8 cellular contexts compared by ENCODE assay signal in the genomic region with DNA sequence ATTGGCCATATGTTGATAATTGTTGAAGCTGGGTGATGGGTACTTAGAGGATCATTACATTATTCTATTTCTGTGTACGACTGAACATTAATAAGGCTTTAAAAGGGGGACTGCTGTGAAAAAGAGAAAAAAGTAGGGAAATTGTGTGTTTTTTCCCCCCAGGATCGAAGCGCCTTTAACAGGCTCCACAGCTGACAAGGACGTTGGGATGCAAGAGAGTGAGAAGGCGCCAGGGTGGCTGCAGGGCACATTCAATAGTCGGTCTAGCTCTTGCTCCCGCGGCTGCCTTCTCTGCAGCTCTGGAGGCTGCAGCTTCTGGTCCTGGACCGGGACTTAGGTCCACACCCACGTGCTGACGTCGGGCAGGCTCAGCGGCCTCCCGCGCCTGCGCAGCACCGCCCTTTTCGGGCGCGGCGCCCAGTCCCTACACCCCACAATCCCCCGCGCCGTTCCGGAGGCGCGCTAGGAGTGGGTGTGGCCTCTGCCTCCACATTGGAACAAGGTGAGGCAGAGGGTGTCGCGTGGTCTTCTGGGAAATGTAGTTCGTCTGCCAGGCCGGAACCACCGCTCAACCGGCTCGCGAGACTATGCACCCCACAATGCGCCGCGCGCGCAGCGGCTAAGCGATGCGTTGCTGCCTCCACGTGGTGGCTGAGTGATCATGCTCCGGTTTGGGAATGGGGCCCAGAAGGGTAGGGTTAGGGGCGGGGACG. TPM values are rescaled to one million over a fixed set of nuclear protein-coding genes. Genes with fewer than 3 reads are reported as not detected.
DNase-seq lines count a peak whose midpoint lies in the region; ATAC-seq and TF ChIP-seq lines count a peak whose summit lies in the region.

No MANE protein-coding gene starts in this region.

- peaks cover 0 to 3% (median 0%) of the 10 kb centered on the region in 5 donors for H3K9me3 Mint-ChIP-seq in CD8-positive, alpha-beta memory T cell
- no peaks in the 10 kb centered on the region for H3K9me3 Mint-ChIP-seq in activated CD8-positive, alpha-beta T cell treated with anti-CD3 and anti-CD28 coated beads for 36 hours

- WGBS in ectodermal cell, 2 experiments, result 2% methylated on average over 47 of the region's 47 CpGs
- WGBS in lung, 2 donors, result 0 to 1% methylated on average over 47 of the region's 47 CpGs

- peaks cover 0 to 1% of the 10 kb centered on the region in 2 donors for H3K27me3 Mint-ChIP-seq in CD8-positive, alpha-beta memory T cell
- H3K27me3 Mint-ChIP-seq in activated CD8-positive, alpha-beta T cell treated with anti-CD3 and anti-CD28 coated beads for 36 hours, result no peaks in the 10 kb centered on the region

- peak; percentile 98 to 100 (median 100) for DNase-seq in CD8-positive, alpha-beta memory T cell
- DNase-seq in HK-2 (ENCODE audit: unreplicated experiment) (peak; percentile 99), NCI-H82 treated with DMSO at 0.1 percent for 48 hours (lab: John Stamatoyannopoulos, UW; ENCODE audit: unreplicated experiment) (peak; percentile 99), lung (ENCODE audit: low spot score) (peak; percentile 99)
- DNase-seq in activated CD8-positive, alpha-beta T cell treated with anti-CD3 and anti-CD28 coated beads for 36 hours, result peak; percentile 99
- DNase-seq in stimulated activated CD4-positive, alpha-beta T cell treated with anti-CD3 and anti-CD28 coated beads, TNF-alpha, amount 100 ng/mL, for 4 hours (ENCODE audit: low read depth in 3 of 3), result peak; percentile 93 to 99 (median 98)

- peak overlapping the region; percentile 47 for H3K4me3 ChIP-seq in CD8-positive, alpha-beta memory T cell (ENCODE audit: low read length)
- H3K4me3 ChIP-seq in ectodermal cell (ENCODE audit: insufficient read depth, low read depth, low read length), result peak overlapping the region; percentile 20
- no peak overlapping the region for H3K4me3 ChIP-seq in lung

- H3K4me3 Mint-ChIP-seq in CD8-positive, alpha-beta memory T cell, result peak overlapping the region; percentile 63 to 88 (median 72)
- peak overlapping the region; percentile 76 for H3K4me3 Mint-ChIP-seq in activated CD8-positive, alpha-beta T cell treated with anti-CD3 and anti-CD28 coated beads for 36 hours

- peaks cover 54% of the 10 kb centered on the region for H3K4me1 ChIP-seq in CD8-positive, alpha-beta memory T cell (ENCODE audit: insufficient read depth, low read length)
- H3K4me1 ChIP-seq in ectodermal cell (ENCODE audit: control insufficient read depth, insufficient read depth, low read length) (peaks cover 6% of the 10 kb centered on the region), lung (ENCODE audit: control insufficient read depth in 2 of 2, insufficient read depth in 2 of 2, low read length in 2 of 2) (peaks cover 5 to 8% of the 10 kb centered on the region in 2 donors)

- peaks cover under 1 to 3% (median 2%) of the 10 kb centered on the region in 3 donors for H3K36me3 Mint-ChIP-seq in CD8-positive, alpha-beta memory T cell
- H3K36me3 Mint-ChIP-seq in activated CD8-positive, alpha-beta T cell treated with anti-CD3 and anti-CD28 coated beads for 36 hours (ENCODE audit: low read depth), result no peaks in the 10 kb centered on the region

- H3K36me3 ChIP-seq in CD8-positive, alpha-beta memory T cell (ENCODE audit: insufficient read depth, low read length), result no peaks in the 10 kb centered on the region
- H3K36me3 ChIP-seq in ectodermal cell (ENCODE audit: control insufficient read depth, insufficient read depth, low read length), result no peaks in the 10 kb centered on the region
- H3K36me3 ChIP-seq in lung (ENCODE audit: control insufficient read depth in 2 of 2, insufficient read depth in 2 of 2, low read length in 2 of 2), result no peaks in the 10 kb centered on the region

- TF ChIP-seq CTCF in activated CD8-positive, alpha-beta T cell treated with anti-CD3 and anti-CD28 coated beads for 36 hours (IDR thresholded peaks at IDR 0.05), result peak; percentile 82
- peak; percentile 96 for TF ChIP-seq CTCF in lung (IDR thresholded peaks at IDR 0.05; ENCODE audit: control extremely low read depth, extremely low read depth)

- no peaks in the 10 kb centered on the region for H3K27me3 ChIP-seq in CD8-positive, alpha-beta memory T cell (ENCODE audit: insufficient read depth, low read length, poor library complexity, severe bottlenecking)
- H3K27me3 ChIP-seq in ectodermal cell (ENCODE audit: control insufficient read depth, insufficient read depth, low read length, poor library complexity, severe bottlenecking), result no peaks in the 10 kb centered on the region
- no peaks in the 10 kb centered on the region for H3K27me3 ChIP-seq in lung (ENCODE audit: control insufficient read depth, insufficient read depth)

- intact Hi-C loops in activated CD8-positive, alpha-beta T cell treated with anti-CD3 and anti-CD28 coated beads for 36 hours (cut with micrococcal nuclease), result loop anchor here (1.0 to 10.0 kb wide), 3 partner anchors 31 to 217 kb away; a partner anchor contains a TSS

- POLR2A ChIA-PET in CD8-positive, alpha-beta memory T cell (lab: Charles Lee), result interaction anchor here (0.6 to 1.6 kb wide), 6 partner anchors 27 to 258 kb away, joined by 3 to 16 read pairs (median 6); a partner anchor contains a TSS
- POLR2A ChIA-PET in activated CD8-positive, alpha-beta T cell treated with anti-CD3 and anti-CD28 coated beads for 36 hours (lab: Charles Lee), result interaction anchor here (0.8 to 3.1 kb wide), 7 partner anchors 16 to 218 kb away, joined by 3 to 13 read pairs (median 3); no protein-coding TSS in a partner anchor

- H3K4me1 Mint-ChIP-seq in CD8-positive, alpha-beta memory T cell, result peaks cover 33 to 53% (median 53%) of the 10 kb centered on the region in 3 donors
- peaks cover 28% of the 10 kb centered on the region for H3K4me1 Mint-ChIP-seq in activated CD8-positive, alpha-beta T cell treated with anti-CD3 and anti-CD28 coated beads for 36 hours (ENCODE audit: low read depth)

- H3K9me3 ChIP-seq in CD8-positive, alpha-beta memory T cell (ENCODE audit: low read length), result no peaks in the 10 kb centered on the region
- H3K9me3 ChIP-seq in ectodermal cell (ENCODE audit: control insufficient read depth, low read length) (no peaks in the 10 kb centered on the region), lung (ENCODE audit: control insufficient read depth in 2 of 2, insufficient read depth in 1 of 2, low read length in 1 of 2) (no peaks in the 10 kb centered on the region)

- H3K27ac ChIP-seq in CD8-positive, alpha-beta memory T cell (ENCODE audit: low read depth, low read length), result peak overlapping the region; percentile 44
- H3K27ac ChIP-seq in ectodermal cell (ENCODE audit: insufficient read depth, low read depth, low read length, poor library complexity, severe bottlenecking), result no peak overlapping the region
- peak overlapping the region; percentile 57 to 68 for H3K27ac ChIP-seq in lung (ENCODE audit: low read depth in 1 of 2, low read length in 1 of 2)

- peak overlapping the region; percentile 76 to 98 (median 88) for H3K27ac Mint-ChIP-seq in CD8-positive, alpha-beta memory T cell
- peak overlapping the region; percentile 91 for H3K27ac Mint-ChIP-seq in activated CD8-positive, alpha-beta T cell treated with anti-CD3 and anti-CD28 coated beads for 36 hours

- CTCF ChIA-PET in CD8-positive, alpha-beta memory T cell (lab: Charles Lee), result interaction anchor here (0.6 to 7.0 kb wide), 19 partner anchors 10 to 239 kb away, joined by 3 to 104 read pairs (median 4); a partner anchor contains a TSS
- CTCF ChIA-PET in activated CD8-positive, alpha-beta T cell treated with anti-CD3 and anti-CD28 coated beads for 36 hours (lab: Charles Lee), result interaction anchor here (0.6 to 7.0 kb wide), 22 partner anchors 9 to 239 kb away, joined by 3 to 88 read pairs (median 4); no protein-coding TSS in a partner anchor

- ATAC-seq in GM19452 (IDR thresholded peaks at IDR 0.05; ENCODE audit: unreplicated experiment) (peak; percentile 95), lung (ENCODE audit: insufficient read depth, low FRiP score) (peak; percentile 100)
- ATAC-seq in activated CD8-positive, alpha-beta T cell treated with anti-CD3 and anti-CD28 coated beads for 36 hours, result peak; percentile 98

RNA-seq across cellular contexts. Expression of a gene that starts 4.9 kb away (rescaled TPM):
- total RNA-seq in CD8-positive, alpha-beta memory T cell, result 10 to 100 TPM; 12.4 to 12.5 TPM
- polyA plus RNA-seq in CD8-positive, alpha-beta memory T cell, result 3.0 TPM
- 1 to 10 TPM; 4.8 to 6.6 TPM for total RNA-seq in activated CD8-positive, alpha-beta T cell treated with anti-CD3 and anti-CD28 coated beads for 36 hours
- polyA plus RNA-seq in ectodermal cell (2013, experiment 1 of 4), result 28.0 TPM
- polyA plus RNA-seq in ectodermal cell (2013, experiment 2 of 4), result 33.3 TPM
- polyA plus RNA-seq in ectodermal cell (2013, experiment 3 of 4), result 34.4 TPM
- 32.7 TPM for polyA plus RNA-seq in ectodermal cell (2013, experiment 4 of 4)
- total RNA-seq in lung, result 10 to 100 TPM in 1 of 2 donors, 1 to 10 TPM in 1; 3.6 to 14.0 TPM
- polyA plus RNA-seq in lung, result 1 to 10 TPM; 6.2 to 8.9 TPM

RNA-seq across cellular contexts. Expression of a gene that starts 23.2 kb away (rescaled TPM):
- 1 to 10 TPM; 6.4 to 6.8 TPM for total RNA-seq in CD8-positive, alpha-beta memory T cell
- 96.2 TPM for polyA plus RNA-seq in CD8-positive, alpha-beta memory T cell
- total RNA-seq in activated CD8-positive, alpha-beta T cell treated with anti-CD3 and anti-CD28 coated beads for 36 hours, result 1 to 10 TPM in 1 of 2 experiments, under 1 TPM in 1; 0.81 to 1.5 TPM
- not detected for polyA plus RNA-seq in ectodermal cell (2013, experiment 1 of 4)
- not detected for polyA plus RNA-seq in ectodermal cell (2013, experiment 2 of 4)
- polyA plus RNA-seq in ectodermal cell (2013, experiment 3 of 4), result not detected
- not detected for polyA plus RNA-seq in ectodermal cell (2013, experiment 4 of 4)
- total RNA-seq in lung, result 100 to 1,000 TPM in 1 of 2 donors, 10 to 100 TPM in 1; 17.0 to 282 TPM
- 1,000 to 10,000 TPM in 1 of 2 donors, 100 to 1,000 TPM in 1; 552 to 1,276 TPM for polyA plus RNA-seq in lung

RNA-seq across cellular contexts. Expression of a gene that starts 29.0 kb away (rescaled TPM):
- total RNA-seq in CD8-positive, alpha-beta memory T cell, result 10 to 100 TPM; 53.4 to 60.1 TPM
- 1,883 TPM for polyA plus RNA-seq in CD8-positive, alpha-beta memory T cell
- total RNA-seq in activated CD8-positive, alpha-beta T cell treated with anti-CD3 and anti-CD28 coated beads for 36 hours, result 10 to 100 TPM; 57.1 to 72.0 TPM
- polyA plus RNA-seq in ectodermal cell (2013, experiment 1 of 4), result not detected
- not detected for polyA plus RNA-seq in ectodermal cell (2013, experiment 2 of 4)
- polyA plus RNA-seq in ectodermal cell (2013, experiment 3 of 4), result not detected
- polyA plus RNA-seq in ectodermal cell (2013, experiment 4 of 4), result not detected
- 10 to 100 TPM in 1 of 2 donors, 1 to 10 TPM in 1; 5.4 to 33.2 TPM for total RNA-seq in lung
- polyA plus RNA-seq in lung, result 100 to 1,000 TPM in 1 of 2 donors, 10 to 100 TPM in 1; 89.1 to 118 TPM

RNA-seq across cellular contexts. Expression of a gene that starts 31.0 kb away (rescaled TPM):
- total RNA-seq in CD8-positive, alpha-beta memory T cell, result 10 to 100 TPM; 63.3 to 66.5 TPM
- polyA plus RNA-seq in CD8-positive, alpha-beta memory T cell, result 3.0 TPM
- 10 to 100 TPM; 80.8 to 81.2 TPM for total RNA-seq in activated CD8-positive, alpha-beta T cell treated with anti-CD3 and anti-CD28 coated beads for 36 hours
- polyA plus RNA-seq in ectodermal cell (2013, experiment 1 of 4), result 6.9 TPM
- 8.1 TPM for polyA plus RNA-seq in ectodermal cell (2013, experiment 2 of 4)
- polyA plus RNA-seq in ectodermal cell (2013, experiment 3 of 4), result 5.7 TPM
- 10.5 TPM for polyA plus RNA-seq in ectodermal cell (2013, experiment 4 of 4)
- total RNA-seq in lung, result 10 to 100 TPM; 12.6 to 25.3 TPM
- polyA plus RNA-seq in lung, result 10 to 100 TPM; 14.7 to 18.1 TPM
